In the genomic region with DNA sequence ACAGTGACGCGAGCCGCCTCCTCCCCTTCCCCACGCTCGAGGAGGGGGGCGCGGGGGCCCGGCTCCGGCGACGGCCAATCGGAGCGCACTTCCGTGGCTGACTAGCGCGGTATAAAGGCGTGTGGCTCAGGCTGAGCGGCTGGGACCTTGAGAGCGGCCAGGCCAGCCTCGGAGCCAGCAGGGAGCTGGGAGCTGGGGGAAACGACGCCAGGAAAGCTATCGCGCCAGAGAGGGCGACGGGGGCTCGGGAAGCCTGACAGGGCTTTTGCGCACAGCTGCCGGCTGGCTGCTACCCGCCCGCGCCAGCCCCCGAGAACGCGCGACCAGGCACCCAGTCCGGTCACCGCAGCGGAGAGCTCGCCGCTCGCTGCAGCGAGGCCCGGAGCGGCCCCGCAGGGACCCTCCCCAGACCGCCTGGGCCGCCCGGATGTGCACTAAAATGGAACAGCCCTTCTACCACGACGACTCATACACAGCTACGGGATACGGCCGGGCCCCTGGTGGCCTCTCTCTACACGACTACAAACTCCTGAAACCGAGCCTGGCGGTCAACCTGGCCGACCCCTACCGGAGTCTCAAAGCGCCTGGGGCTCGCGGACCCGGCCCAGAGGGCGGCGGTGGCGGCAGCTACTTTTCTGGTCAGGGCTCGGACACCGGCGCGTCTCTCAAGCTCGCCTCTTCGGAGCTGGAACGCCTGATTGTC, we compare ENCODE assay signal across 8 cellular contexts. TPM values are rescaled to one million over a fixed set of nuclear protein-coding genes. Genes with fewer than 3 reads are reported as not detected.
DNase-seq lines count a peak whose midpoint lies in the region; ATAC-seq and TF ChIP-seq lines count a peak whose summit lies in the region.

A gene (plus strand): TSS at position 142 of the 703 bp plus-strand sequence. CDS start 286 bp downstream, at position 428.

- H3K27me3 ChIP-seq in esophagus muscularis mucosa, result no peaks in the 10 kb centered on the region

- ATAC-seq in GM21381 (IDR thresholded peaks at IDR 0.05; ENCODE audit: unreplicated experiment), result peak; percentile 29

- H3K9me3 ChIP-seq in KOPT-K1 (ENCODE audit: insufficient read depth, low read length, poor library complexity, severe bottlenecking) (no peaks in the 10 kb centered on the region), esophagus muscularis mucosa (peaks cover 0 to 3% (median 0%) of the 10 kb centered on the region in 4 donors)

- no peak for TF ChIP-seq CTCF in esophagus muscularis mucosa (IDR thresholded peaks at IDR 0.05)

- peak; percentile 94 for DNase-seq in COR-L47 (lab: John Stamatoyannopoulos, UW)
- DNase-seq in RKO (ENCODE audit: low spot score), result peak; percentile 93
- peak; percentile 96 for DNase-seq in activated T-helper 1 cell treated with Interleukin-2 at 50 U/mL for 16 hours (ENCODE audit: low read depth)
- DNase-seq in esophagus muscularis mucosa (ENCODE audit: extremely low spot score), result peak; percentile 99
- DNase-seq in myocyte (ENCODE audit: low read depth), result peak; percentile 98
- DNase-seq in stimulated activated CD8-positive, alpha-beta memory T cell treated with anti-CD3 and anti-CD28 coated beads, Interleukin-7, amount 100 ng/mL, for 4 hours (ENCODE audit: low read depth in 2 of 2), result peak; percentile 90 to 96

- H3K36me3 ChIP-seq in KOPT-K1 (ENCODE audit: insufficient read depth, low read length) (no peaks in the 10 kb centered on the region), esophagus muscularis mucosa (peaks cover 0 to 10% (median 0%) of the 10 kb centered on the region in 4 donors)

- no peak for TF ChIP-seq EP300 in esophagus muscularis mucosa (IDR thresholded peaks at IDR 0.05)

- TF ChIP-seq POLR2A in esophagus muscularis mucosa (IDR thresholded peaks at IDR 0.05; ENCODE audit: low read depth), result peak; percentile 100

- peaks cover 46 to 64% (median 62%) of the 10 kb centered on the region in 4 donors for H3K4me1 ChIP-seq in esophagus muscularis mucosa

- H3K4me3 ChIP-seq in esophagus muscularis mucosa, result peak within 1 kb of the TSS; percentile 87 to 97 (median 90)

- 0% methylated on average over 4 of the region's 73 CpGs for WGBS in esophagus muscularis mucosa

- intact Hi-C loops in esophagus muscularis mucosa (cut with DNase I), result no loop called here

- H3K27ac ChIP-seq in KOPT-K1 (ENCODE audit: low read depth, low read length, poor library complexity, severe bottlenecking) (peak within 1 kb of the TSS; percentile 94), esophagus muscularis mucosa (replicated peaks in 1 of 4) (peak within 1 kb of the TSS; percentile 97 to 99 (median 99))

RNA-seq across cellular contexts. Expression of the gene that starts here (rescaled TPM):
- total RNA-seq in esophagus muscularis mucosa, result 1,000 to 10,000 TPM in 1 of 4 donors, 100 to 1,000 TPM in 2, 10 to 100 TPM in 1; 82.2 to 1,609 (median 182) TPM
- 84.4 and 96.5 TPM in 2 replicates for total RNA-seq in myocyte
- polyA plus RNA-seq in myocyte (2012), result 94.3 TPM

Comparison
In these comparisons a context has a peak if more than half of its experiments do, and no peak if none do; other contexts are left out.
1. Peak in every context shown above with its lines: DNase-seq, ATAC-seq, H3K4me3 ChIP-seq and H3K27ac ChIP-seq.